In the genomic region with DNA sequence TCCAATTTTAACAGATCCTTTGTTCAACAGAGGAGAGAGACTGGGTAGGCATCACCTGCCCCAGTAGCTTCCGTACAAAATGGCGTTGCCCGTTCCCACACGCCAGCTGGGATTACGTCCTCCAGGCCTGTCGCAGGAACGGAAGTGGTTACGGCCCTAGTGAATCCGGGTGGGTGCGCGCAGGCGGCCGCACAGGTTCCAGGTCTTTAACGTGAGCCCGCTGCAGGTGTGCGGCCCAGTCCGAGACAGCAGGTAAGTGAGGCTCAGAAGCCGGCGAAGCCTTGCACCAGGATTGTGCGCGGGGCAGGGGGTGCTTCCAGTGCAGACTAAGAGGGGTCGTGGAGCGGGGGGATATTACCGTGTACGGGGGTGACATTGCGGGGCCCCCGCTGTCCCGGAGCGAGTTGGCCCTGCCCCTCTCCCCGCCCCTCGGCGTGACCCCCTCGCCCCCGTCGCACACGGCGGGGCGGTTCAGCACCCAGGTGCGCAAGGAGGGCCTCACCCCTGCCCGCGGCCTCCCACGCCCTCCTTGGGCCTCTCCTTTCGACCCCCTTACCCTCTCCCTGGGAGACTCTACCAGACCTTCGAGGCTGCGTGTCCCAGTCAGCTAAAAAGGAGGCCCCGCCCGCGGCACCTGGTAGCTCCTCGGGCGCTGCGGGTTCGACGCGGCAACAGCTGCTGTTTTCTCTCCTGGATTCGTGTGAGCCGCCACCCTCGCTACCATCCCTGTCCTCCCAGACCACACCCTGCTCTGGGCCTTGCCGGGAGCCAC, we compare ENCODE assay signal across 1 cellular context.
TF ChIP-seq lines count a peak whose summit lies in the region.

A gene with protein sequence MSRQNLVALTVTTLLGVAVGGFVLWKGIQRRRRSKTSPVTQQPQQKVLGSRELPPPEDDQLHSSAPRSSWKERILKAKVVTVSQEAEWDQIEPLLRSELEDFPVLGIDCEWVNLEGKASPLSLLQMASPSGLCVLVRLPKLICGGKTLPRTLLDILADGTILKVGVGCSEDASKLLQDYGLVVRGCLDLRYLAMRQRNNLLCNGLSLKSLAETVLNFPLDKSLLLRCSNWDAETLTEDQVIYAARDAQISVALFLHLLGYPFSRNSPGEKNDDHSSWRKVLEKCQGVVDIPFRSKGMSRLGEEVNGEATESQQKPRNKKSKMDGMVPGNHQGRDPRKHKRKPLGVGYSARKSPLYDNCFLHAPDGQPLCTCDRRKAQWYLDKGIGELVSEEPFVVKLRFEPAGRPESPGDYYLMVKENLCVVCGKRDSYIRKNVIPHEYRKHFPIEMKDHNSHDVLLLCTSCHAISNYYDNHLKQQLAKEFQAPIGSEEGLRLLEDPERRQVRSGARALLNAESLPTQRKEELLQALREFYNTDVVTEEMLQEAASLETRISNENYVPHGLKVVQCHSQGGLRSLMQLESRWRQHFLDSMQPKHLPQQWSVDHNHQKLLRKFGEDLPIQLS (plus strand): TSS at position 159 of the 772 bp plus-strand sequence. CDS start 17,973 bp downstream, outside the sequence.

TF ChIP-seq in HepG2, 621 proteins besides CTCF, POLR2A, EP300 and RAD21 (continued from another document and continues in another):
- TF ChIP-seq ATM (IDR thresholded peaks at IDR 0.05; ENCODE audit: borderline replicate concordance) (no peak), CEBPB (IDR thresholded peaks at IDR 0.05; ENCODE audit: borderline replicate concordance, low read depth, low read length) (no peak), ZMAT3 (CRISPR knock-in tag; conservative IDR thresholded peaks at IDR 0.05) (peak; percentile 88), KLF12 (CRISPR knock-in tag; IDR thresholded peaks at IDR 0.05; ENCODE audit: borderline replicate concordance) (peak; percentile 74; the same call in 1 of the 2 replicates), ZNF790 (CRISPR knock-in tag; IDR thresholded peaks at IDR 0.05; ENCODE audit: borderline replicate concordance) (no peak), SRSF1 (optimal IDR thresholded peaks at IDR 0.05; ENCODE audit: low read depth, low read length) (peak; percentile 68), ARNTL (CRISPR knock-in tag; IDR thresholded peaks at IDR 0.05) (0 out of 2 replicates have a peak, but pooled peaks have one; percentile 37), ZFP36L1 (CRISPR knock-in tag; IDR thresholded peaks at IDR 0.05) (no peak), FOSL1 (CRISPR knock-in tag; IDR thresholded peaks at IDR 0.05; ENCODE audit: borderline replicate concordance) (no peak), ZNF850 (CRISPR knock-in tag; conservative IDR thresholded peaks at IDR 0.05) (no peak), NFE2 (CRISPR knock-in tag; IDR thresholded peaks at IDR 0.05) (no peak; the same call in 1 of the 2 replicates), HOXD1 (CRISPR knock-in tag; IDR thresholded peaks at IDR 0.05) (peak; percentile 80), DPF2 (CRISPR knock-in tag; IDR thresholded peaks at IDR 0.05; ENCODE audit: borderline replicate concordance, low read depth) (no peak; the same call in 1 of the 2 replicates), ZNF703 (CRISPR knock-in tag; IDR thresholded peaks at IDR 0.05; ENCODE audit: borderline replicate concordance) (no peak), XRCC5 (optimal IDR thresholded peaks at IDR 0.05; ENCODE audit: low read length) (peak; percentile 78)
- TF ChIP-seq, protein P1, sequence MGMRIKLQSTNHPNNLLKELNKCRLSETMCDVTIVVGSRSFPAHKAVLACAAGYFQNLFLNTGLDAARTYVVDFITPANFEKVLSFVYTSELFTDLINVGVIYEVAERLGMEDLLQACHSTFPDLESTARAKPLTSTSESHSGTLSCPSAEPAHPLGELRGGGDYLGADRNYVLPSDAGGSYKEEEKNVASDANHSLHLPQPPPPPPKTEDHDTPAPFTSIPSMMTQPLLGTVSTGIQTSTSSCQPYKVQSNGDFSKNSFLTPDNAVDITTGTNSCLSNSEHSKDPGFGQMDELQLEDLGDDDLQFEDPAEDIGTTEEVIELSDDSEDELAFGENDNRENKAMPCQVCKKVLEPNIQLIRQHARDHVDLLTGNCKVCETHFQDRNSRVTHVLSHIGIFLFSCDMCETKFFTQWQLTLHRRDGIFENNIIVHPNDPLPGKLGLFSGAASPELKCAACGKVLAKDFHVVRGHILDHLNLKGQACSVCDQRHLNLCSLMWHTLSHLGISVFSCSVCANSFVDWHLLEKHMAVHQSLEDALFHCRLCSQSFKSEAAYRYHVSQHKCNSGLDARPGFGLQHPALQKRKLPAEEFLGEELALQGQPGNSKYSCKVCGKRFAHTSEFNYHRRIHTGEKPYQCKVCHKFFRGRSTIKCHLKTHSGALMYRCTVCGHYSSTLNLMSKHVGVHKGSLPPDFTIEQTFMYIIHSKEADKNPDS (CRISPR knock-in tag; IDR thresholded peaks at IDR 0.05): no peak
- TF ChIP-seq, protein P2, sequence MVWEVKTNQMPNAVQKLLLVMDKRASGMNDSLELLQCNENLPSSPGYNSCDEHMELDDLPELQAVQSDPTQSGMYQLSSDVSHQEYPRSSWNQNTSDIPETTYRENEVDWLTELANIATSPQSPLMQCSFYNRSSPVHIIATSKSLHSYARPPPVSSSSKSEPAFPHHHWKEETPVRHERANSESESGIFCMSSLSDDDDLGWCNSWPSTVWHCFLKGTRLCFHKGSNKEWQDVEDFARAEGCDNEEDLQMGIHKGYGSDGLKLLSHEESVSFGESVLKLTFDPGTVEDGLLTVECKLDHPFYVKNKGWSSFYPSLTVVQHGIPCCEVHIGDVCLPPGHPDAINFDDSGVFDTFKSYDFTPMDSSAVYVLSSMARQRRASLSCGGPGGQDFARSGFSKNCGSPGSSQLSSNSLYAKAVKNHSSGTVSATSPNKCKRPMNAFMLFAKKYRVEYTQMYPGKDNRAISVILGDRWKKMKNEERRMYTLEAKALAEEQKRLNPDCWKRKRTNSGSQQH (CRISPR knock-in tag; IDR thresholded peaks at IDR 0.05; ENCODE audit: low read depth): peak; percentile 97
- TF ChIP-seq, protein P3, sequence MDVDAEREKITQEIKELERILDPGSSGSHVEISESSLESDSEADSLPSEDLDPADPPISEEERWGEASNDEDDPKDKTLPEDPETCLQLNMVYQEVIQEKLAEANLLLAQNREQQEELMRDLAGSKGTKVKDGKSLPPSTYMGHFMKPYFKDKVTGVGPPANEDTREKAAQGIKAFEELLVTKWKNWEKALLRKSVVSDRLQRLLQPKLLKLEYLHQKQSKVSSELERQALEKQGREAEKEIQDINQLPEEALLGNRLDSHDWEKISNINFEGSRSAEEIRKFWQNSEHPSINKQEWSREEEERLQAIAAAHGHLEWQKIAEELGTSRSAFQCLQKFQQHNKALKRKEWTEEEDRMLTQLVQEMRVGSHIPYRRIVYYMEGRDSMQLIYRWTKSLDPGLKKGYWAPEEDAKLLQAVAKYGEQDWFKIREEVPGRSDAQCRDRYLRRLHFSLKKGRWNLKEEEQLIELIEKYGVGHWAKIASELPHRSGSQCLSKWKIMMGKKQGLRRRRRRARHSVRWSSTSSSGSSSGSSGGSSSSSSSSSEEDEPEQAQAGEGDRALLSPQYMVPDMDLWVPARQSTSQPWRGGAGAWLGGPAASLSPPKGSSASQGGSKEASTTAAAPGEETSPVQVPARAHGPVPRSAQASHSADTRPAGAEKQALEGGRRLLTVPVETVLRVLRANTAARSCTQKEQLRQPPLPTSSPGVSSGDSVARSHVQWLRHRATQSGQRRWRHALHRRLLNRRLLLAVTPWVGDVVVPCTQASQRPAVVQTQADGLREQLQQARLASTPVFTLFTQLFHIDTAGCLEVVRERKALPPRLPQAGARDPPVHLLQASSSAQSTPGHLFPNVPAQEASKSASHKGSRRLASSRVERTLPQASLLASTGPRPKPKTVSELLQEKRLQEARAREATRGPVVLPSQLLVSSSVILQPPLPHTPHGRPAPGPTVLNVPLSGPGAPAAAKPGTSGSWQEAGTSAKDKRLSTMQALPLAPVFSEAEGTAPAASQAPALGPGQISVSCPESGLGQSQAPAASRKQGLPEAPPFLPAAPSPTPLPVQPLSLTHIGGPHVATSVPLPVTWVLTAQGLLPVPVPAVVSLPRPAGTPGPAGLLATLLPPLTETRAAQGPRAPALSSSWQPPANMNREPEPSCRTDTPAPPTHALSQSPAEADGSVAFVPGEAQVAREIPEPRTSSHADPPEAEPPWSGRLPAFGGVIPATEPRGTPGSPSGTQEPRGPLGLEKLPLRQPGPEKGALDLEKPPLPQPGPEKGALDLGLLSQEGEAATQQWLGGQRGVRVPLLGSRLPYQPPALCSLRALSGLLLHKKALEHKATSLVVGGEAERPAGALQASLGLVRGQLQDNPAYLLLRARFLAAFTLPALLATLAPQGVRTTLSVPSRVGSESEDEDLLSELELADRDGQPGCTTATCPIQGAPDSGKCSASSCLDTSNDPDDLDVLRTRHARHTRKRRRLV (CRISPR knock-in tag; IDR thresholded peaks at IDR 0.05): no peak
- TF ChIP-seq, protein P4, sequence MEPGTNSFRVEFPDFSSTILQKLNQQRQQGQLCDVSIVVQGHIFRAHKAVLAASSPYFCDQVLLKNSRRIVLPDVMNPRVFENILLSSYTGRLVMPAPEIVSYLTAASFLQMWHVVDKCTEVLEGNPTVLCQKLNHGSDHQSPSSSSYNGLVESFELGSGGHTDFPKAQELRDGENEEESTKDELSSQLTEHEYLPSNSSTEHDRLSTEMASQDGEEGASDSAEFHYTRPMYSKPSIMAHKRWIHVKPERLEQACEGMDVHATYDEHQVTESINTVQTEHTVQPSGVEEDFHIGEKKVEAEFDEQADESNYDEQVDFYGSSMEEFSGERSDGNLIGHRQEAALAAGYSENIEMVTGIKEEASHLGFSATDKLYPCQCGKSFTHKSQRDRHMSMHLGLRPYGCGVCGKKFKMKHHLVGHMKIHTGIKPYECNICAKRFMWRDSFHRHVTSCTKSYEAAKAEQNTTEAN (CRISPR knock-in tag; conservative IDR thresholded peaks at IDR 0.05): no peak
- TF ChIP-seq, protein P5, sequence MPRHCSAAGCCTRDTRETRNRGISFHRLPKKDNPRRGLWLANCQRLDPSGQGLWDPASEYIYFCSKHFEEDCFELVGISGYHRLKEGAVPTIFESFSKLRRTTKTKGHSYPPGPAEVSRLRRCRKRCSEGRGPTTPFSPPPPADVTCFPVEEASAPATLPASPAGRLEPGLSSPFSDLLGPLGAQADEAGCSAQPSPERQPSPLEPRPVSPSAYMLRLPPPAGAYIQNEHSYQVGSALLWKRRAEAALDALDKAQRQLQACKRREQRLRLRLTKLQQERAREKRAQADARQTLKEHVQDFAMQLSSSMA (CRISPR knock-in tag; IDR thresholded peaks at IDR 0.05): no peak
- TF ChIP-seq, protein P6, sequence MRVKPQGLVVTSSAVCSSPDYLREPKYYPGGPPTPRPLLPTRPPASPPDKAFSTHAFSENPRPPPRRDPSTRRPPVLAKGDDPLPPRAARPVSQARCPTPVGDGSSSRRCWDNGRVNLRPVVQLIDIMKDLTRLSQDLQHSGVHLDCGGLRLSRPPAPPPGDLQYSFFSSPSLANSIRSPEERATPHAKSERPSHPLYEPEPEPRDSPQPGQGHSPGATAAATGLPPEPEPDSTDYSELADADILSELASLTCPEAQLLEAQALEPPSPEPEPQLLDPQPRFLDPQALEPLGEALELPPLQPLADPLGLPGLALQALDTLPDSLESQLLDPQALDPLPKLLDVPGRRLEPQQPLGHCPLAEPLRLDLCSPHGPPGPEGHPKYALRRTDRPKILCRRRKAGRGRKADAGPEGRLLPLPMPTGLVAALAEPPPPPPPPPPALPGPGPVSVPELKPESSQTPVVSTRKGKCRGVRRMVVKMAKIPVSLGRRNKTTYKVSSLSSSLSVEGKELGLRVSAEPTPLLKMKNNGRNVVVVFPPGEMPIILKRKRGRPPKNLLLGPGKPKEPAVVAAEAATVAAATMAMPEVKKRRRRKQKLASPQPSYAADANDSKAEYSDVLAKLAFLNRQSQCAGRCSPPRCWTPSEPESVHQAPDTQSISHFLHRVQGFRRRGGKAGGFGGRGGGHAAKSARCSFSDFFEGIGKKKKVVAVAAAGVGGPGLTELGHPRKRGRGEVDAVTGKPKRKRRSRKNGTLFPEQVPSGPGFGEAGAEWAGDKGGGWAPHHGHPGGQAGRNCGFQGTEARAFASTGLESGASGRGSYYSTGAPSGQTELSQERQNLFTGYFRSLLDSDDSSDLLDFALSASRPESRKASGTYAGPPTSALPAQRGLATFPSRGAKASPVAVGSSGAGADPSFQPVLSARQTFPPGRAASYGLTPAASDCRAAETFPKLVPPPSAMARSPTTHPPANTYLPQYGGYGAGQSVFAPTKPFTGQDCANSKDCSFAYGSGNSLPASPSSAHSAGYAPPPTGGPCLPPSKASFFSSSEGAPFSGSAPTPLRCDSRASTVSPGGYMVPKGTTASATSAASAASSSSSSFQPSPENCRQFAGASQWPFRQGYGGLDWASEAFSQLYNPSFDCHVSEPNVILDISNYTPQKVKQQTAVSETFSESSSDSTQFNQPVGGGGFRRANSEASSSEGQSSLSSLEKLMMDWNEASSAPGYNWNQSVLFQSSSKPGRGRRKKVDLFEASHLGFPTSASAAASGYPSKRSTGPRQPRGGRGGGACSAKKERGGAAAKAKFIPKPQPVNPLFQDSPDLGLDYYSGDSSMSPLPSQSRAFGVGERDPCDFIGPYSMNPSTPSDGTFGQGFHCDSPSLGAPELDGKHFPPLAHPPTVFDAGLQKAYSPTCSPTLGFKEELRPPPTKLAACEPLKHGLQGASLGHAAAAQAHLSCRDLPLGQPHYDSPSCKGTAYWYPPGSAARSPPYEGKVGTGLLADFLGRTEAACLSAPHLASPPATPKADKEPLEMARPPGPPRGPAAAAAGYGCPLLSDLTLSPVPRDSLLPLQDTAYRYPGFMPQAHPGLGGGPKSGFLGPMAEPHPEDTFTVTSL (CRISPR knock-in tag; IDR thresholded peaks at IDR 0.05; ENCODE audit: borderline replicate concordance): peak; percentile 16; the same call in 1 of the 2 replicates
- TF ChIP-seq, protein P7, sequence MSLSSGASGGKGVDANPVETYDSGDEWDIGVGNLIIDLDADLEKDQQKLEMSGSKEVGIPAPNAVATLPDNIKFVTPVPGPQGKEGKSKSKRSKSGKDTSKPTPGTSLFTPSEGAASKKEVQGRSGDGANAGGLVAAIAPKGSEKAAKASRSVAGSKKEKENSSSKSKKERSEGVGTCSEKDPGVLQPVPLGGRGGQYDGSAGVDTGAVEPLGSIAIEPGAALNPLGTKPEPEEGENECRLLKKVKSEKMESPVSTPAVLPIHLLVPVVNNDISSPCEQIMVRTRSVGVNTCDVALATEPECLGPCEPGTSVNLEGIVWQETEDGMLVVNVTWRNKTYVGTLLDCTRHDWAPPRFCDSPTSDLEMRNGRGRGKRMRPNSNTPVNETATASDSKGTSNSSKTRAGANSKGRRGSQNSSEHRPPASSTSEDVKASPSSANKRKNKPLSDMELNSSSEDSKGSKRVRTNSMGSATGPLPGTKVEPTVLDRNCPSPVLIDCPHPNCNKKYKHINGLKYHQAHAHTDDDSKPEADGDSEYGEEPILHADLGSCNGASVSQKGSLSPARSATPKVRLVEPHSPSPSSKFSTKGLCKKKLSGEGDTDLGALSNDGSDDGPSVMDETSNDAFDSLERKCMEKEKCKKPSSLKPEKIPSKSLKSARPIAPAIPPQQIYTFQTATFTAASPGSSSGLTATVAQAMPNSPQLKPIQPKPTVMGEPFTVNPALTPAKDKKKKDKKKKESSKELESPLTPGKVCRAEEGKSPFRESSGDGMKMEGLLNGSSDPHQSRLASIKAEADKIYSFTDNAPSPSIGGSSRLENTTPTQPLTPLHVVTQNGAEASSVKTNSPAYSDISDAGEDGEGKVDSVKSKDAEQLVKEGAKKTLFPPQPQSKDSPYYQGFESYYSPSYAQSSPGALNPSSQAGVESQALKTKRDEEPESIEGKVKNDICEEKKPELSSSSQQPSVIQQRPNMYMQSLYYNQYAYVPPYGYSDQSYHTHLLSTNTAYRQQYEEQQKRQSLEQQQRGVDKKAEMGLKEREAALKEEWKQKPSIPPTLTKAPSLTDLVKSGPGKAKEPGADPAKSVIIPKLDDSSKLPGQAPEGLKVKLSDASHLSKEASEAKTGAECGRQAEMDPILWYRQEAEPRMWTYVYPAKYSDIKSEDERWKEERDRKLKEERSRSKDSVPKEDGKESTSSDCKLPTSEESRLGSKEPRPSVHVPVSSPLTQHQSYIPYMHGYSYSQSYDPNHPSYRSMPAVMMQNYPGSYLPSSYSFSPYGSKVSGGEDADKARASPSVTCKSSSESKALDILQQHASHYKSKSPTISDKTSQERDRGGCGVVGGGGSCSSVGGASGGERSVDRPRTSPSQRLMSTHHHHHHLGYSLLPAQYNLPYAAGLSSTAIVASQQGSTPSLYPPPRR (CRISPR knock-in tag; IDR thresholded peaks at IDR 0.05; ENCODE audit: borderline replicate concordance): 0 out of 2 replicates have a peak, but pooled peaks have one; percentile 40
